In genomic region chr7:157386979-157387800, GRCh38 we compare ENCODE assay signal across 1 cellular context.
TF ChIP-seq lines count a peak whose summit lies in the region.

No MANE protein-coding gene starts in this region.

TF ChIP-seq in K562, 482 proteins besides CTCF, POLR2A, EP300 and RAD21 (continued from another document and continues in another):
- TF ChIP-seq ARID4B (CRISPR knock-in tag; IDR thresholded peaks at IDR 0.05) (no peak), BCLAF1 (IDR thresholded peaks at IDR 0.05; ENCODE audit: borderline replicate concordance in 1 of 2, control insufficient read depth in 1 of 2, low read depth in 2 of 2, low read length in 1 of 2) (0 out of 4 replicates have a peak, but pooled peaks of 1 of the 2 experiments have one; percentile 34), ZNF766 (CRISPR knock-in tag; conservative IDR thresholded peaks at IDR 0.05) (no peak), FOXP4 (CRISPR knock-in tag; IDR thresholded peaks at IDR 0.05; ENCODE audit: borderline replicate concordance) (no peak), KDM2B (CRISPR knock-in tag; IDR thresholded peaks at IDR 0.05) (no peak), ZNF444 (CRISPR knock-in tag; IDR thresholded peaks at IDR 0.05) (no peak), DNMT1 (IDR thresholded peaks at IDR 0.05) (peak; percentile 49; the same call in 1 of the 2 replicates), L3MBTL2 (IDR thresholded peaks at IDR 0.05) (peak; percentile 97), FOS (IDR thresholded peaks at IDR 0.05; ENCODE audit: extremely low read depth, insufficient read length) (no peak), ZNF699 (CRISPR knock-in tag; IDR thresholded peaks at IDR 0.05; ENCODE audit: insufficient replicate concordance) (no peak), CBX2 (IDR thresholded peaks at IDR 0.05; ENCODE audit: insufficient read depth, low read length, poor library complexity, severe bottlenecking) (no peak), HNRNPUL1 (IDR thresholded peaks at IDR 0.05; ENCODE audit: low read length) (no peak), ARID3A (IDR thresholded peaks at IDR 0.05; ENCODE audit: borderline replicate concordance, low read depth, low read length) (peak; percentile 14; the same call in 1 of the 2 replicates), TRIM24 (IDR thresholded peaks at IDR 0.05) (peak in 1 of 2 experiments; percentile 18; a peak in 1 of 4 replicates), RCOR1 (IDR thresholded peaks at IDR 0.05; ENCODE audit: borderline replicate concordance in 1 of 2, low read depth in 2 of 2, low read length in 2 of 2) (peak in 1 of 2 experiments; percentile 58; a peak in 1 of 4 replicates), ARHGAP35 (IDR thresholded peaks at IDR 0.05; ENCODE audit: partially characterized antibody) (no peak), SUPT5H (IDR thresholded peaks at IDR 0.05) (peak; percentile 47; the same call in 1 of the 2 replicates), ZBTB26 (CRISPR knock-in tag; IDR thresholded peaks at IDR 0.05) (no peak), ZNF311 (CRISPR knock-in tag; IDR thresholded peaks at IDR 0.05) (no peak), CREB3 (tag; conservative IDR thresholded peaks at IDR 0.05; ENCODE audit: low read depth) (no peak; the same call in 1 of the 2 replicates), HMG20A (CRISPR knock-in tag; conservative IDR thresholded peaks at IDR 0.05) (no peak), GTF3C2 (IDR thresholded peaks at IDR 0.05; ENCODE audit: borderline replicate concordance, extremely low read depth, insufficient read length) (no peak), KDM4B (IDR thresholded peaks at IDR 0.05; ENCODE audit: borderline replicate concordance in 2 of 2, low read depth in 1 of 2) (no peak), HNRNPK (IDR thresholded peaks at IDR 0.05; ENCODE audit: low read depth, low read length, poor library complexity, severe bottlenecking) (no peak), MAFK (IDR thresholded peaks at IDR 0.05; ENCODE audit: low read length) (no peak), ZNF707 (CRISPR knock-in tag; conservative IDR thresholded peaks at IDR 0.05) (no peak), SRF (CRISPR knock-in tag; IDR thresholded peaks at IDR 0.05) (no peak; a peak in 1 of 4 replicates), MEF2A (IDR thresholded peaks at IDR 0.05; ENCODE audit: control insufficient read depth, low read depth, low read length) (0 out of 2 replicates have a peak, but pooled peaks have one; percentile 60), TFE3 (CRISPR knock-in tag; IDR thresholded peaks at IDR 0.05) (no peak), ZNF695 (CRISPR knock-in tag; IDR thresholded peaks at IDR 0.05) (no peak), OTX1 (CRISPR knock-in tag; IDR thresholded peaks at IDR 0.05) (no peak), ZNF347 (CRISPR knock-in tag; IDR thresholded peaks at IDR 0.05; ENCODE audit: low read depth) (no peak), CBX1 (IDR thresholded peaks at IDR 0.05; ENCODE audit: low read depth) (no peak)
- TF ChIP-seq, protein P1, sequence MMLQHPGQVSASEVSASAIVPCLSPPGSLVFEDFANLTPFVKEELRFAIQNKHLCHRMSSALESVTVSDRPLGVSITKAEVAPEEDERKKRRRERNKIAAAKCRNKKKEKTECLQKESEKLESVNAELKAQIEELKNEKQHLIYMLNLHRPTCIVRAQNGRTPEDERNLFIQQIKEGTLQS (IDR thresholded peaks at IDR 0.05): no peak; the same call in 1 of the 2 replicates
- TF ChIP-seq, protein P1 (CRISPR knock-in tag; conservative IDR thresholded peaks at IDR 0.05): no peak
- TF ChIP-seq, protein P2, sequence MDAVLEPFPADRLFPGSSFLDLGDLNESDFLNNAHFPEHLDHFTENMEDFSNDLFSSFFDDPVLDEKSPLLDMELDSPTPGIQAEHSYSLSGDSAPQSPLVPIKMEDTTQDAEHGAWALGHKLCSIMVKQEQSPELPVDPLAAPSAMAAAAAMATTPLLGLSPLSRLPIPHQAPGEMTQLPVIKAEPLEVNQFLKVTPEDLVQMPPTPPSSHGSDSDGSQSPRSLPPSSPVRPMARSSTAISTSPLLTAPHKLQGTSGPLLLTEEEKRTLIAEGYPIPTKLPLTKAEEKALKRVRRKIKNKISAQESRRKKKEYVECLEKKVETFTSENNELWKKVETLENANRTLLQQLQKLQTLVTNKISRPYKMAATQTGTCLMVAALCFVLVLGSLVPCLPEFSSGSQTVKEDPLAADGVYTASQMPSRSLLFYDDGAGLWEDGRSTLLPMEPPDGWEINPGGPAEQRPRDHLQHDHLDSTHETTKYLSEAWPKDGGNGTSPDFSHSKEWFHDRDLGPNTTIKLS (IDR thresholded peaks at IDR 0.05; ENCODE audit: borderline replicate concordance, low read depth): peak; percentile 50; the same call in 1 of the 2 replicates
- TF ChIP-seq, protein P3, sequence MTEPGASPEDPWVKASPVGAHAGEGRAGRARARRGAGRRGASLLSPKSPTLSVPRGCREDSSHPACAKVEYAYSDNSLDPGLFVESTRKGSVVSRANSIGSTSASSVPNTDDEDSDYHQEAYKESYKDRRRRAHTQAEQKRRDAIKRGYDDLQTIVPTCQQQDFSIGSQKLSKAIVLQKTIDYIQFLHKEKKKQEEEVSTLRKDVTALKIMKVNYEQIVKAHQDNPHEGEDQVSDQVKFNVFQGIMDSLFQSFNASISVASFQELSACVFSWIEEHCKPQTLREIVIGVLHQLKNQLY (CRISPR knock-in tag; conservative IDR thresholded peaks at IDR 0.05): no peak
